2 cellular contexts compared by ENCODE assay signal in the genomic region with DNA sequence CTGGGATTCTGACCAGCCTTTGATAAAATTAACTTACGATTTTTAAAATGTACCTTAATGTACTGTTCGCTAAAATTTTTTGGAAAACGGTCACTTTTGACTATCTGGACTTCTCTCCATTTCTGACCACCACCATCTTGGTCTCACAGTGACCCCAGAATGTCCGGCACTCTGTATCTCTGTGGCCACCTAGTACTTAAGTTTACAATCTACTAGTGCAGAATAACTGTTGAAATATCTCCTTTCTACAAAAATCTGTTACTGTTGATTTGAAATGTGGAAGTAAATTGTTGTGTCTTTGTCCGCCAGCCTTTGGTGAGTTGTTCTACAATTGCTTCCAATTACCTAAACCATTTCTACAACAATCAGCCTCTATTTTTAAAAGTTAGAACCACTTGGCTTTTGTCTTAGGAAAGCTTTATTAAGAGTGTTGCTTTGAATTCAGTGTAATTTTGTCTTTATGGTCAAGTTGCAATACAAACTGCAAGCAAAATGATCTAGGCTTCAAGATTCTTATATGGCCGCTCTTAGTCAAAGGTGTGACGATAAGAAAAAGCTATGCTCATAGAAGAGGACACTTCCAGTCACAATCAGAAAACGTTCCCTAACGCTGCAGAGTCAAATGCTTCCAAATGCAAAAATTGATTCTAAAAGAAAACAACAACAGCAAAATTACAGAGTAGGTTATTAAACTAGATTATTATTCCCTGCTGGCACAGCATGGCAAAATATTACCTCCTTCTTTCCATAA.
A peak's percentile ranks its signal among the peaks of the same experiment; 100 is the strongest.
TF ChIP-seq lines count a peak whose summit lies in the region.

No MANE protein-coding gene starts in this region.

TF ChIP-seq in HepG2, 621 proteins besides CTCF, POLR2A, EP300 and RAD21:
- TF ChIP-seq ZNF614 (CRISPR knock-in tag; IDR thresholded peaks at IDR 0.05; ENCODE audit: borderline replicate concordance): no peak
- no peak for TF ChIP-seq ARNT2 (CRISPR knock-in tag; IDR thresholded peaks at IDR 0.05; ENCODE audit: low read depth)
- no peak for TF ChIP-seq ZBTB38 (CRISPR knock-in tag; IDR thresholded peaks at IDR 0.05)

TF ChIP-seq in K562, 482 proteins besides CTCF, POLR2A, EP300 and RAD21 (continues in another document):
- TF ChIP-seq ZKSCAN8 (CRISPR knock-in tag; IDR thresholded peaks at IDR 0.05) (peak; percentile 82), GABPA (tag; conservative IDR thresholded peaks at IDR 0.05; ENCODE audit: low read depth) (peak; percentile 26; the same call in 1 of the 2 replicates), ZNF740 (CRISPR knock-in tag; IDR thresholded peaks at IDR 0.05) (no peak), ZNF740 (tag; IDR thresholded peaks at IDR 0.05) (0 out of 4 replicates have a peak, but pooled peaks of 1 of the 2 experiments have one; percentile 60), TGIF2 (CRISPR knock-in tag; IDR thresholded peaks at IDR 0.05) (no peak), NFXL1 (CRISPR knock-in tag; IDR thresholded peaks at IDR 0.05) (no peak), ZNF318 (IDR thresholded peaks at IDR 0.05; ENCODE audit: borderline replicate concordance in 1 of 2, low read depth in 1 of 2) (no peak), ZNF592 (IDR thresholded peaks at IDR 0.05) (peak; percentile 63), MXI1 (IDR thresholded peaks at IDR 0.05; ENCODE audit: low read depth, low read length) (no peak), TCF3 (CRISPR knock-in tag; IDR thresholded peaks at IDR 0.05) (peak; percentile 44; the same call in 1 of the 2 replicates), PRDM10 (IDR thresholded peaks at IDR 0.05; ENCODE audit: partially characterized antibody) (no peak)
- TF ChIP-seq, protein P1, sequence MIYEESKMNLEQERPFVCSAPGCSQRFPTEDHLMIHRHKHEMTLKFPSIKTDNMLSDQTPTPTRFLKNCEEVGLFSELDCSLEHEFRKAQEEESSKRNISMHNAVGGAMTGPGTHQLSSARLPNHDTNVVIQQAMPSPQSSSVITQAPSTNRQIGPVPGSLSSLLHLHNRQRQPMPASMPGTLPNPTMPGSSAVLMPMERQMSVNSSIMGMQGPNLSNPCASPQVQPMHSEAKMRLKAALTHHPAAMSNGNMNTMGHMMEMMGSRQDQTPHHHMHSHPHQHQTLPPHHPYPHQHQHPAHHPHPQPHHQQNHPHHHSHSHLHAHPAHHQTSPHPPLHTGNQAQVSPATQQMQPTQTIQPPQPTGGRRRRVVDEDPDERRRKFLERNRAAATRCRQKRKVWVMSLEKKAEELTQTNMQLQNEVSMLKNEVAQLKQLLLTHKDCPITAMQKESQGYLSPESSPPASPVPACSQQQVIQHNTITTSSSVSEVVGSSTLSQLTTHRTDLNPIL (CRISPR knock-in tag; IDR thresholded peaks at IDR 0.05): no peak
